1 cellular context compared by ENCODE assay signal in the genomic region with DNA sequence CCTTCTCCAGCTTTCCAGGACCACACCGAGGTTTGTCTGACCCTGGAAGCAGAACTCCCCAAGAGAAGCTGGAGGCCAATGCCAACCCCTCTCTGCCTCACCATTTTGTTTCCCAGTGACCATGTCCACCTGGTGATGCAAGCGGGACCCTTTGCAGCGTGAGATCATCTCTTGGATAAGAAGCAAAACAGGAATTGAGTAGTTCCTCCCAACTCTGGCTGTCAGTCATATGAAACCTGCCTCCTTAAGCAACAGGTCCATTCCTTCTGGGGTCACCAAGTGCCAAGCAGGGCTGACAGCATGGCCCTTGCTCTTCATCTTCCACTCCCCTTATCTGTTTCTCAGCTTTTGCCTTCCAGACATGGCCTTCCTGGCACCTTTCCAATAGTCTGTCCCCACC.
TF ChIP-seq lines count a peak whose summit lies in the region.

No MANE protein-coding gene starts in this region.

TF ChIP-seq in K562, 482 proteins besides CTCF, POLR2A, EP300 and RAD21 (continued from another document):
- TF ChIP-seq, protein P1, sequence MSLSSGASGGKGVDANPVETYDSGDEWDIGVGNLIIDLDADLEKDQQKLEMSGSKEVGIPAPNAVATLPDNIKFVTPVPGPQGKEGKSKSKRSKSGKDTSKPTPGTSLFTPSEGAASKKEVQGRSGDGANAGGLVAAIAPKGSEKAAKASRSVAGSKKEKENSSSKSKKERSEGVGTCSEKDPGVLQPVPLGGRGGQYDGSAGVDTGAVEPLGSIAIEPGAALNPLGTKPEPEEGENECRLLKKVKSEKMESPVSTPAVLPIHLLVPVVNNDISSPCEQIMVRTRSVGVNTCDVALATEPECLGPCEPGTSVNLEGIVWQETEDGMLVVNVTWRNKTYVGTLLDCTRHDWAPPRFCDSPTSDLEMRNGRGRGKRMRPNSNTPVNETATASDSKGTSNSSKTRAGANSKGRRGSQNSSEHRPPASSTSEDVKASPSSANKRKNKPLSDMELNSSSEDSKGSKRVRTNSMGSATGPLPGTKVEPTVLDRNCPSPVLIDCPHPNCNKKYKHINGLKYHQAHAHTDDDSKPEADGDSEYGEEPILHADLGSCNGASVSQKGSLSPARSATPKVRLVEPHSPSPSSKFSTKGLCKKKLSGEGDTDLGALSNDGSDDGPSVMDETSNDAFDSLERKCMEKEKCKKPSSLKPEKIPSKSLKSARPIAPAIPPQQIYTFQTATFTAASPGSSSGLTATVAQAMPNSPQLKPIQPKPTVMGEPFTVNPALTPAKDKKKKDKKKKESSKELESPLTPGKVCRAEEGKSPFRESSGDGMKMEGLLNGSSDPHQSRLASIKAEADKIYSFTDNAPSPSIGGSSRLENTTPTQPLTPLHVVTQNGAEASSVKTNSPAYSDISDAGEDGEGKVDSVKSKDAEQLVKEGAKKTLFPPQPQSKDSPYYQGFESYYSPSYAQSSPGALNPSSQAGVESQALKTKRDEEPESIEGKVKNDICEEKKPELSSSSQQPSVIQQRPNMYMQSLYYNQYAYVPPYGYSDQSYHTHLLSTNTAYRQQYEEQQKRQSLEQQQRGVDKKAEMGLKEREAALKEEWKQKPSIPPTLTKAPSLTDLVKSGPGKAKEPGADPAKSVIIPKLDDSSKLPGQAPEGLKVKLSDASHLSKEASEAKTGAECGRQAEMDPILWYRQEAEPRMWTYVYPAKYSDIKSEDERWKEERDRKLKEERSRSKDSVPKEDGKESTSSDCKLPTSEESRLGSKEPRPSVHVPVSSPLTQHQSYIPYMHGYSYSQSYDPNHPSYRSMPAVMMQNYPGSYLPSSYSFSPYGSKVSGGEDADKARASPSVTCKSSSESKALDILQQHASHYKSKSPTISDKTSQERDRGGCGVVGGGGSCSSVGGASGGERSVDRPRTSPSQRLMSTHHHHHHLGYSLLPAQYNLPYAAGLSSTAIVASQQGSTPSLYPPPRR (CRISPR knock-in tag; IDR thresholded peaks at IDR 0.05; ENCODE audit: borderline replicate concordance) = no peak
- TF ChIP-seq, protein P2, sequence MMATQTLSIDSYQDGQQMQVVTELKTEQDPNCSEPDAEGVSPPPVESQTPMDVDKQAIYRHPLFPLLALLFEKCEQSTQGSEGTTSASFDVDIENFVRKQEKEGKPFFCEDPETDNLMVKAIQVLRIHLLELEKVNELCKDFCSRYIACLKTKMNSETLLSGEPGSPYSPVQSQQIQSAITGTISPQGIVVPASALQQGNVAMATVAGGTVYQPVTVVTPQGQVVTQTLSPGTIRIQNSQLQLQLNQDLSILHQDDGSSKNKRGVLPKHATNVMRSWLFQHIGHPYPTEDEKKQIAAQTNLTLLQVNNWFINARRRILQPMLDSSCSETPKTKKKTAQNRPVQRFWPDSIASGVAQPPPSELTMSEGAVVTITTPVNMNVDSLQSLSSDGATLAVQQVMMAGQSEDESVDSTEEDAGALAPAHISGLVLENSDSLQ (IDR thresholded peaks at IDR 0.05) = peak; percentile 54
- no peak for TF ChIP-seq ZNF24 (IDR thresholded peaks at IDR 0.05)
- TF ChIP-seq EGR1 (conservative IDR thresholded peaks at IDR 0.05) = no peak
- TF ChIP-seq ZNF224 (CRISPR knock-in tag; IDR thresholded peaks at IDR 0.05) = no peak
- TF ChIP-seq ZNF384 (IDR thresholded peaks at IDR 0.05; ENCODE audit: low read depth, low read length) = no peak
- no peak for TF ChIP-seq ESRRA (IDR thresholded peaks at IDR 0.05; ENCODE audit: borderline replicate concordance, low read depth)
- peak; percentile 35; the same call in 1 of the 2 replicates for TF ChIP-seq NFIC (IDR thresholded peaks at IDR 0.05)
TF ChIP-seq in K562: peak in this region for 2.
